In the genomic region with DNA sequence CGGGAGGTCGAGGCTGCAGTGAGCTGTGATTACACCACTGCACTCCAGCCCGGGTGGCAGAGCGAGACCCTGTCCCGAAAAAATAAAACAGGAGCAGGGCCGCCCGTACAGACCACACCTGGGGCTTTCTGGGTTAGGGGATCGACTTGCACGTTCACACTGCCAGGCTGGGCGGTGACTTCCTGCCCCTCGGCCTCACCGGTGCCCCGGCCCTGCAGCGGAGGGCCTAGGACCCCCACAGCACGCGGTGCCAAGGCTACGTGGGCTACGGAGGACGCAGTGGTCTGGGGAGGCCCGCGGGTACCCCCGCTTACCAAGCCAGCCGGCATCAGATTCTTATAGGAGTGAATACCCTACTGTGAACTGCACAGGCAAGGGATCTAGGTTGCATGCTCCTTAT, we compare ENCODE assay signal across 26 cellular contexts. TPM values are rescaled to one million over a fixed set of nuclear protein-coding genes. Genes with fewer than 3 reads are reported as not detected.
DNase-seq lines count a peak whose midpoint lies in the region; ATAC-seq, FAIRE-seq and TF ChIP-seq lines count a peak whose summit lies in the region.
"Had no signal": no experiment of that assay in that cellular context is flagged by ENCODE, and none has a peak within 500 bp of the region (broad histone marks: within the 10 kb centered on the region; RNA-seq: fewer than 3 reads in every experiment).

No MANE protein-coding gene starts in this region.

- FAIRE-seq in kidney (lab: Jason Lieb, UNC) = no peak
- FAIRE-seq: A204.1, GM12878, GM12892, GM18507 had no signal

- H3K27me3 ChIP-seq in heart right ventricle = peaks cover 0 to 58% (median 21%) of the 10 kb centered on the region in 7 donors
- H3K27me3 ChIP-seq in spleen (replicated peaks in 1 of 7) = peaks cover 0 to 54% (median 6%) of the 10 kb centered on the region in 7 donors
- H3K27me3 ChIP-seq: BLaER1 had no signal

- ATAC-seq in Right ventricle myocardium superior (ENCODE audit: poor library complexity) (no peak), heart right ventricle (no peak)
- ATAC-seq: GM12878 had no signal

- WGBS in heart right ventricle, 2 donors = 88 to 91% methylated on average over 23 of the region's 23 CpGs
- 88 to 91% (median 90%) methylated on average over 23 of the region's 23 CpGs for WGBS in spleen, 5 donors

- no peak for TF ChIP-seq POLR2A in spleen (IDR thresholded peaks at IDR 0.05)

- H3K27ac ChIP-seq in heart right ventricle (no peak overlapping the region), kidney (ENCODE audit: low read depth in 2 of 2, low read length in 2 of 2) (no peak overlapping the region), spleen (no peak overlapping the region)
- H3K27ac ChIP-seq: BLaER1 had no signal

- intact Hi-C loops in Right ventricle myocardium superior (cut with DNase I) (no loop called here), heart right ventricle (cut with DNase I) (loop anchor here in 1 of 10 donors (10.0 kb wide), 2 partner anchors 666 to 776 kb away; no protein-coding TSS in a partner anchor), kidney (cut with DNase I) (no loop called here), spleen (cut with DNase I; ENCODE audit: low total_unique reads) (no loop called here)

- H3K9me3 ChIP-seq in heart right ventricle (no peaks in the 10 kb centered on the region), kidney (ENCODE audit: control insufficient read depth in 1 of 2, low read length in 2 of 2) (no peaks in the 10 kb centered on the region), spleen (no peaks in the 10 kb centered on the region)
- H3K9me3 ChIP-seq: BE2C, BLaER1 had no signal

- H3K36me3 ChIP-seq in heart right ventricle (no peaks in the 10 kb centered on the region), kidney (ENCODE audit: control insufficient read depth in 1 of 2, insufficient read depth in 2 of 2, low read length in 2 of 2) (no peaks in the 10 kb centered on the region), spleen (no peaks in the 10 kb centered on the region)
- H3K36me3 ChIP-seq: BE2C, BLaER1 had no signal

- TF ChIP-seq CTCF in heart right ventricle (IDR thresholded peaks at IDR 0.05) = no peak
- TF ChIP-seq CTCF in kidney (IDR thresholded peaks at IDR 0.05; ENCODE audit: borderline replicate concordance, extremely low read depth, insufficient read depth) = no peak
- no peak for TF ChIP-seq CTCF in spleen (IDR thresholded peaks at IDR 0.05 in 8 of 11, conservative IDR thresholded peaks at IDR 0.05 in 3 of 11)

- H3K4me3 ChIP-seq in heart right ventricle (no peak overlapping the region), kidney (ENCODE audit: low read length in 2 of 2) (no peak overlapping the region), spleen (no peak overlapping the region)
- H3K4me3 ChIP-seq: BLaER1, GM12878 had no signal

- H3K9ac ChIP-seq in kidney (ENCODE audit: low read length in 2 of 2) = no peak overlapping the region
- H3K9ac ChIP-seq: BLaER1 had no signal

- DNase-seq in Right ventricle myocardium superior (peak; percentile 25), heart right ventricle (no peak), kidney (peak; percentile 53), spleen (peak; percentile 69), NCI-H510A treated with DMSO at 0.1 percent for 48 hours (lab: John Stamatoyannopoulos, UW) (no peak), midbrain (lab: John Stamatoyannopoulos, UW) (no peak)
- DNase-seq: 8988T; ACHN; BE2C; C1 segment of cervical spinal cord; CD4-positive, alpha-beta memory T cell; CD4-positive, CD25-positive, alpha-beta regulatory T cell; CD8-positive, alpha-beta memory T cell; COR-L47; DMS 273 treated with DMSO at 0.1 percent for 48 hours; DMS153; DMS53; DMS79; DND-41; EL; GDM1 had no signal

- H3K4me1 ChIP-seq in heart right ventricle = no peaks in the 10 kb centered on the region
- no peaks in the 10 kb centered on the region for H3K4me1 ChIP-seq in kidney (ENCODE audit: control insufficient read depth in 1 of 2, insufficient read depth in 1 of 2, low read depth in 1 of 2, low read length in 2 of 2)
- no peaks in the 10 kb centered on the region for H3K4me1 ChIP-seq in spleen
- H3K4me1 ChIP-seq: BE2C, BLaER1 had no signal

RNA-seq across cellular contexts. Expression of gene TTC14, which starts 11.6 kb away (rescaled TPM):
- total RNA-seq in Right ventricle myocardium superior (12.3 TPM), heart right ventricle (10 to 100 TPM in 8 of 10 donors, 1 to 10 TPM in 2; 8.2 to 19.5 (median 11.3) TPM), kidney (52.8 TPM), spleen (100 to 1,000 TPM in 1 of 7 donors, 10 to 100 TPM in 6; 60.5 to 101 (median 73.1) TPM)
- polyA plus RNA-seq in heart right ventricle (10 to 100 TPM in 1 of 2 donors, 1 to 10 TPM in 1; 6.3 to 23.3 TPM), kidney (ENCODE audit: insufficient read depth, low read depth, low replicate concordance) (28.5 TPM), spleen (10 to 100 TPM; 23.8 to 30.1 (median 28.2) TPM)

Comparison
In these comparisons a context has a peak if more than half of its experiments do, and no peak if none do; other contexts are left out.
1. DNase-seq: peak in Right ventricle myocardium superior (single experiment), kidney (single experiment) and spleen (single experiment); none in heart right ventricle (0 of 2), NCI-H510A treated with DMSO at 0.1 percent for 48 hours (single experiment) and midbrain (single experiment).